ENCODE assay signal across 18 cellular contexts in the genomic region with DNA sequence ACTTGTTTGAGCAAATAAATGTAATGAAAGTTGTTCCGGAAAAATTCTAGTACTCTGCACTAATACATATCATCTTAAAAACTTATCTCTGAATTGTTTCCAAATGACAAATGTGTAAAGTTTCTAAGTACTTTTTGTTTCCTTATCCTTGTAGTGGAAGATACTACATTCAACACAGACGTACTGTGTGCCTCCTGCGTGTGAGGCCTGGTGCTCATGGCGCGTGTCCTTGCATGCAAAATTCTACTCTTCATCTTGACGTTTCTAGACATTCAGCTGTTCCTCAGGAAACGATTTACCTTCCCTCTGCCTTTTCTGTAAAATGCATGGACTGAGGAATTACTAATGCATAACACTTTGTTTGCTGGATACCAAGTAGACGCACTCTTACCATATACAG. TPM values are rescaled to one million over a fixed set of nuclear protein-coding genes. Genes with fewer than 3 reads are reported as not detected.
DNase-seq lines count a peak whose midpoint lies in the region; ATAC-seq and TF ChIP-seq lines count a peak whose summit lies in the region.
"Had no signal": no experiment of that assay in that cellular context is flagged by ENCODE, and none has a peak within 500 bp of the region (broad histone marks: within the 10 kb centered on the region; RNA-seq: fewer than 3 reads in every experiment).

No MANE protein-coding gene starts in this region.

- WGBS in transverse colon (ENCODE audit: low coverage in 1 of 2), 2 donors: 86 to 91% methylated on average over 8 of the region's 8 CpGs

- in situ Hi-C loops in transverse colon (cut with MboI; ENCODE audit: low pct_ligation_motif_present in 1 of 4, low pct_unique_long_range_greater_than_20kb in 1 of 4, low sequenced_read_pairs in 3 of 4): no loop called here

- no peaks in the 10 kb centered on the region for H3K9me2 ChIP-seq in Loucy (replicated peaks; ENCODE audit: low read depth, low read length)
- H3K9me2 ChIP-seq: SK-N-SH had no signal

- H4K20me1 ChIP-seq in Loucy (ENCODE audit: insufficient read depth, low read length, poor library complexity, severe bottlenecking): no peaks in the 10 kb centered on the region

- H3K27me3 Mint-ChIP-seq in activated naive CD8-positive, alpha-beta T cell: no peaks in the 10 kb centered on the region
- H3K27me3 Mint-ChIP-seq in activated naive CD8-positive, alpha-beta T cell treated with anti-CD3 and anti-CD28 coated beads, Interleukin-2, amount 50 U/mL, for 24 hours: no peaks in the 10 kb centered on the region
- H3K27me3 Mint-ChIP-seq in stimulated activated memory B cell treated with anti-CD40 and anti-IgM and Interleukin-4, amounts not matched to agents 10 μg/mL and 1 μg/mL and 100 μg/mL, for 72 hours: peaks cover 8% of the 10 kb centered on the region

- H3K36me3 Mint-ChIP-seq in activated naive CD8-positive, alpha-beta T cell: no peaks in the 10 kb centered on the region
- H3K36me3 Mint-ChIP-seq in activated naive CD8-positive, alpha-beta T cell treated with anti-CD3 and anti-CD28 coated beads, Interleukin-2, amount 50 U/mL, for 24 hours (ENCODE audit: low read depth): peaks cover 2% of the 10 kb centered on the region
- H3K36me3 Mint-ChIP-seq in stimulated activated memory B cell treated with anti-CD40 and anti-IgM and Interleukin-4, amounts not matched to agents 10 μg/mL and 1 μg/mL and 100 μg/mL, for 72 hours: no peaks in the 10 kb centered on the region

- no peak for DNase-seq in activated naive CD8-positive, alpha-beta T cell treated with anti-CD3 and anti-CD28 coated beads, Interleukin-2, amount 50 U/mL, for 24 hours
- DNase-seq in transverse colon (no peak), SHP77 treated with DMSO at 0.1 percent for 48 hours (lab: John Stamatoyannopoulos, UW) (no peak), NCI-H524 (lab: John Stamatoyannopoulos, UW) (no peak)
- DNase-seq: activated CD4-positive, alpha-beta T cell treated with anti-CD3 and anti-CD28 coated beads, Interleukin-2, amount 50 U/mL, for 48 hours; effector memory CD4-positive, alpha-beta T cell; GOT3; islet precursor cell; occipital lobe; retina; RPMI8226; SK-N-SH had no signal

- H3K4me1 ChIP-seq in Loucy (ENCODE audit: insufficient read depth, low read length, poor library complexity, severe bottlenecking): peaks cover 34% of the 10 kb centered on the region
- peaks cover 19 to 28% of the 10 kb centered on the region in 2 donors for H3K4me1 ChIP-seq in mucosa of rectum (ENCODE audit: control insufficient read depth in 2 of 2, insufficient read depth in 2 of 2, low read length in 2 of 2)
- peaks cover 0 to 42% (median 7%) of the 10 kb centered on the region in 4 donors for H3K4me1 ChIP-seq in transverse colon

- H3K9ac ChIP-seq in Loucy (ENCODE audit: low read depth, low read length, poor library complexity, severe bottlenecking): peak overlapping the region; percentile 35
- no peak overlapping the region for H3K9ac ChIP-seq in mucosa of rectum (ENCODE audit: low read depth in 1 of 2, low read length in 2 of 2)
- H3K9ac ChIP-seq: SK-N-SH had no signal

- no peak overlapping the region for H2AFZ ChIP-seq in Loucy (ENCODE audit: low read length)

- peak overlapping the region; percentile 52 for H3K27ac Mint-ChIP-seq in activated naive CD8-positive, alpha-beta T cell
- no peak overlapping the region for H3K27ac Mint-ChIP-seq in activated naive CD8-positive, alpha-beta T cell treated with anti-CD3 and anti-CD28 coated beads, Interleukin-2, amount 50 U/mL, for 24 hours
- H3K27ac Mint-ChIP-seq in stimulated activated memory B cell treated with anti-CD40 and anti-IgM and Interleukin-4, amounts not matched to agents 10 μg/mL and 1 μg/mL and 100 μg/mL, for 72 hours: no peak overlapping the region
- H3K27ac Mint-ChIP-seq: activated naive CD4-positive, alpha-beta T cell treated with anti-CD3 and anti-CD28 coated beads, Interleukin-2, amount 50 U/mL, for 72 hours; WTC11 had no signal

- TF ChIP-seq EP300 in transverse colon (IDR thresholded peaks at IDR 0.05; ENCODE audit: low read depth): no peak

- no peaks in the 10 kb centered on the region for H3F3A ChIP-seq in Loucy (ENCODE audit: low read depth)

- no peak overlapping the region for H3K4me3 Mint-ChIP-seq in activated naive CD8-positive, alpha-beta T cell
- no peak overlapping the region for H3K4me3 Mint-ChIP-seq in activated naive CD8-positive, alpha-beta T cell treated with anti-CD3 and anti-CD28 coated beads, Interleukin-2, amount 50 U/mL, for 24 hours
- H3K4me3 Mint-ChIP-seq in stimulated activated memory B cell treated with anti-CD40 and anti-IgM and Interleukin-4, amounts not matched to agents 10 μg/mL and 1 μg/mL and 100 μg/mL, for 72 hours: no peak overlapping the region

- H3K4me1 Mint-ChIP-seq in activated naive CD8-positive, alpha-beta T cell (ENCODE audit: low read depth): peaks cover 32% of the 10 kb centered on the region
- peaks cover 23% of the 10 kb centered on the region for H3K4me1 Mint-ChIP-seq in activated naive CD8-positive, alpha-beta T cell treated with anti-CD3 and anti-CD28 coated beads, Interleukin-2, amount 50 U/mL, for 24 hours
- peaks cover 5% of the 10 kb centered on the region for H3K4me1 Mint-ChIP-seq in stimulated activated memory B cell treated with anti-CD40 and anti-IgM and Interleukin-4, amounts not matched to agents 10 μg/mL and 1 μg/mL and 100 μg/mL, for 72 hours

- H3K9me3 Mint-ChIP-seq in activated naive CD8-positive, alpha-beta T cell (ENCODE audit: low read depth): no peaks in the 10 kb centered on the region
- H3K9me3 Mint-ChIP-seq in activated naive CD8-positive, alpha-beta T cell treated with anti-CD3 and anti-CD28 coated beads, Interleukin-2, amount 50 U/mL, for 24 hours: no peaks in the 10 kb centered on the region
- no peaks in the 10 kb centered on the region for H3K9me3 Mint-ChIP-seq in stimulated activated memory B cell treated with anti-CD40 and anti-IgM and Interleukin-4, amounts not matched to agents 10 μg/mL and 1 μg/mL and 100 μg/mL, for 72 hours
- H3K9me3 Mint-ChIP-seq: activated naive CD4-positive, alpha-beta T cell treated with anti-CD3 and anti-CD28 coated beads, Interleukin-2, amount 50 U/mL, for 72 hours; WTC11 had no signal

- no peaks in the 10 kb centered on the region for H3K79me2 ChIP-seq in Loucy (ENCODE audit: insufficient read depth, low read length)

- no peaks in the 10 kb centered on the region for H3K9me3 ChIP-seq in Loucy (ENCODE audit: insufficient read depth, low read depth, low read length)
- no peaks in the 10 kb centered on the region for H3K9me3 ChIP-seq in mucosa of rectum (ENCODE audit: control insufficient read depth in 2 of 2, low read length in 2 of 2)
- no peaks in the 10 kb centered on the region for H3K9me3 ChIP-seq in transverse colon
- H3K9me3 ChIP-seq: SK-N-SH had no signal

- TF ChIP-seq CTCF in Loucy (conservative IDR thresholded peaks at IDR 0.05; ENCODE audit: low read length) (no peak), transverse colon (IDR thresholded peaks at IDR 0.05) (no peak)

- ATAC-seq in activated naive CD8-positive, alpha-beta T cell treated with anti-CD3 and anti-CD28 coated beads, Interleukin-2, amount 50 U/mL, for 24 hours: no peak
- no peak for ATAC-seq in stimulated activated memory B cell treated with anti-CD40 and anti-IgM and Interleukin-4, amounts not matched to agents 10 μg/mL and 1 μg/mL and 100 μg/mL, for 72 hours

- intact Hi-C loops in transverse colon (cut with DNase I; ENCODE audit: low total_unique reads): no loop called here

- no peaks in the 10 kb centered on the region for H3K27me3 ChIP-seq in Loucy (ENCODE audit: insufficient read depth, low read length, poor library complexity, severe bottlenecking)
- no peaks in the 10 kb centered on the region for H3K27me3 ChIP-seq in mucosa of rectum (ENCODE audit: control insufficient read depth in 2 of 2, insufficient read depth in 2 of 2, low read length in 2 of 2)
- no peaks in the 10 kb centered on the region for H3K27me3 ChIP-seq in transverse colon

- no peak for TF ChIP-seq POLR2A in transverse colon (IDR thresholded peaks at IDR 0.05)

- H3K4me3 ChIP-seq in Loucy (ENCODE audit: low read length, poor library complexity, severe bottlenecking) (no peak overlapping the region), mucosa of rectum (ENCODE audit: low read length in 2 of 2) (peak overlapping the region in 1 of 2 donors; percentile 77), transverse colon (no peak overlapping the region)

- peak overlapping the region; percentile 87 to 88 for H3K27ac ChIP-seq in mucosa of rectum (ENCODE audit: low read depth in 2 of 2, low read length in 2 of 2)
- H3K27ac ChIP-seq in transverse colon: peak overlapping the region; percentile 76 to 82 (median 80)

- H3K36me3 ChIP-seq in Loucy (ENCODE audit: insufficient read depth, low read length) (no peaks in the 10 kb centered on the region), mucosa of rectum (ENCODE audit: control insufficient read depth in 2 of 2, insufficient read depth in 2 of 2, low read length in 2 of 2) (peaks cover 2 to 14% of the 10 kb centered on the region in 2 donors), transverse colon (no peaks in the 10 kb centered on the region)

- peak overlapping the region; percentile 77 for H3K4me2 ChIP-seq in Loucy (ENCODE audit: low read depth, low read length, poor library complexity, severe bottlenecking)
- H3K4me2 ChIP-seq: SK-N-SH had no signal

RNA-seq across cellular contexts. Expression of a gene that starts 11.5 kb away (rescaled TPM):
- 10 to 100 TPM; 15.0 to 46.2 (median 25.9) TPM for total RNA-seq in transverse colon

RNA-seq across cellular contexts. Expression of a gene that starts 27.1 kb away (rescaled TPM):
- total RNA-seq in transverse colon: 10 to 100 TPM; 24.7 to 35.9 (median 26.7) TPM
